Comparison of ENCODE assay signal across 10 cellular contexts in the genomic region with DNA sequence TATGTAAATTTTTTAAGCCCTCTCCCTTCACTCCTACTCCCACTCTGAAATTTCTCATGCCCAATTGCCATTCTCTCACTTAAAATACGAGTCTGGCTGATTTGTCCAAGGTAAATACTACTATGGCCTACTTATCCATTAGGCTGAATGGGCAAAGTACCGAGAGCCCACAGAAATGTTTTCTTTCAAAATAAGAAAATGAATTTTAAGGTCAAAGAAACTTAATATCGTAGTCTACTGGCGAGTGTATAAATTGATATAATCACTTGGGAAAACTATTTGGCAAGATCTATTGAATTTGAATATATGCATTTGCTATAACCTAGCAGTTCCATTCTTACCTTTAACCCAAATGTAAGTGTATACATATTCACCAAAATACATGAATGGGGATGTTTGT. TPM values are rescaled to one million over a fixed set of nuclear protein-coding genes. Genes with fewer than 3 reads are reported as not detected.
DNase-seq lines count a peak whose midpoint lies in the region; ATAC-seq and TF ChIP-seq lines count a peak whose summit lies in the region.
"Had no signal": no experiment of that assay in that cellular context is flagged by ENCODE, and none has a peak within 500 bp of the region (broad histone marks: within the 10 kb centered on the region; RNA-seq: fewer than 3 reads in every experiment).

No MANE protein-coding gene starts in this region.

- in situ Hi-C loops in GM23248 (cut with MboI), result no loop called here

- H3K9me3 ChIP-seq in GM23248 (ENCODE audit: low read depth) (no peaks in the 10 kb centered on the region), sigmoid colon (peaks cover 0 to 12% (median 8%) of the 10 kb centered on the region in 4 donors)

- H3K9me2 ChIP-seq in GM23248 (ENCODE audit: insufficient read depth), result no peaks in the 10 kb centered on the region

- H3K9ac ChIP-seq in GM23248, result no peak overlapping the region

- H3K79me2 ChIP-seq in GM23248 (ENCODE audit: insufficient read depth), result 0 out of 2 replicates have a peak, but pooled peaks cover 8% of the 10 kb centered on the region

- H3K27ac ChIP-seq in GM23248 (no peak overlapping the region), VCaP (peak overlapping the region; percentile 61; the same call in 1 of the 2 replicates), sigmoid colon (no peak overlapping the region), caudate nucleus (ENCODE audit: low read depth, low read length) (no peak overlapping the region)
- H3K27ac ChIP-seq: foreskin keratinocyte, SK-N-MC had no signal

- no peaks in the 10 kb centered on the region for H3F3A ChIP-seq in GM23248 (ENCODE audit: insufficient read depth)

- DNase-seq in GM23248 (no peak), fibroblast of pulmonary artery (ENCODE audit: low read depth) (no peak), sigmoid colon (no peak), caudate nucleus (lab: John Stamatoyannopoulos, UW) (no peak), putamen (ENCODE audit: low spot score) (no peak)

- no peaks in the 10 kb centered on the region for H3K4me1 ChIP-seq in GM23248 (ENCODE audit: insufficient read depth)
- peaks cover 0 to 13% (median 7%) of the 10 kb centered on the region in 4 donors for H3K4me1 ChIP-seq in sigmoid colon
- H3K4me1 ChIP-seq: foreskin keratinocyte had no signal

- ATAC-seq in HG03342 (IDR thresholded peaks at IDR 0.05; ENCODE audit: unreplicated experiment), result no peak
- no peak for ATAC-seq in GM18498 (IDR thresholded peaks at IDR 0.05; ENCODE audit: unreplicated experiment)

- H3K36me3 ChIP-seq in GM23248 (ENCODE audit: low read depth) (peaks cover 9% of the 10 kb centered on the region; the same call in 1 of the 2 replicates), sigmoid colon (peaks cover 0 to 16% (median 0%) of the 10 kb centered on the region in 4 donors)

- no peak for TF ChIP-seq EP300 in sigmoid colon (IDR thresholded peaks at IDR 0.05)

- intact Hi-C loops in sigmoid colon (cut with DNase I), result no loop called here

- H2AFZ ChIP-seq in GM23248, result peak overlapping the region; percentile 99

- no peaks in the 10 kb centered on the region for H4K20me1 ChIP-seq in GM23248 (ENCODE audit: insufficient read depth)

- no peak for TF ChIP-seq CTCF in VCaP (conservative IDR thresholded peaks at IDR 0.05)
- TF ChIP-seq CTCF in fibroblast of pulmonary artery (IDR thresholded peaks at IDR 0.05; ENCODE audit: low read length, missing control alignments), result no peak
- no peak for TF ChIP-seq CTCF in sigmoid colon (IDR thresholded peaks at IDR 0.05)

- H3K27me3 ChIP-seq in GM23248 (replicated peaks; ENCODE audit: insufficient read depth) (no peaks in the 10 kb centered on the region), sigmoid colon (no peaks in the 10 kb centered on the region)
- H3K27me3 ChIP-seq: foreskin keratinocyte had no signal

- 91% methylated on average over 4 of the region's 4 CpGs for WGBS in GM23248 (ENCODE audit: low coverage in 1 of 2, low lambda C conversion rate in 2 of 2, missing lambda C conversion rate in 2 of 2), 2 experiments
- 89 to 96% methylated on average over 4 of the region's 4 CpGs for WGBS in sigmoid colon, 2 donors

- TF ChIP-seq POLR2A in sigmoid colon (IDR thresholded peaks at IDR 0.05), result no peak

- H3K4me2 ChIP-seq in GM23248 (ENCODE audit: unreplicated experiment), result peak overlapping the region; percentile 87

- H3K4me3 ChIP-seq in GM23248, result peak overlapping the region; percentile 87
- H3K4me3 ChIP-seq in fibroblast of pulmonary artery (replicated peaks; ENCODE audit: low read depth, low read length), result peak overlapping the region; percentile 75
- H3K4me3 ChIP-seq in sigmoid colon, result peak overlapping the region in 3 of 4 donors; percentile 44 to 51 (median 46)
- H3K4me3 ChIP-seq: SK-N-MC had no signal

RNA-seq across cellular contexts. Expression of a gene that starts 18.6 kb away (rescaled TPM):
- total RNA-seq in GM23248 (2014; rRNA removed; shearing (Covaris generic)), result 4.2 and 4.5 TPM in 2 replicates
- polyA plus RNA-seq in GM23248 (2016; fragmentation: Nextera tagmentation; extraction: Ambion mirVana) (4.2 and 6.0 TPM in 2 replicates), sigmoid colon (1 to 10 TPM in 1 of 3 donors, under 1 TPM in 2; 0.60 to 2.6 (median 0.69) TPM)
- total RNA-seq in sigmoid colon, result 1 to 10 TPM; 3.0 to 4.1 (median 3.5) TPM

RNA-seq across cellular contexts. Expression of a gene that starts 32.7 kb away (rescaled TPM):
- 8.9 and 13.0 TPM in 2 replicates for total RNA-seq in GM23248 (2014; rRNA removed; shearing (Covaris generic))
- 7.7 and 8.5 TPM in 2 replicates for polyA plus RNA-seq in GM23248 (2016; fragmentation: Nextera tagmentation; extraction: Ambion mirVana)
- total RNA-seq in sigmoid colon, result 10 to 100 TPM in 3 of 4 donors, 1 to 10 TPM in 1; 5.5 to 18.2 (median 13.2) TPM
- 1 to 10 TPM; 2.4 to 6.4 (median 4.6) TPM for polyA plus RNA-seq in sigmoid colon

RNA-seq across cellular contexts. Expression of a gene that starts 48.6 kb away (rescaled TPM):
- 3.8 and 7.8 TPM in 2 replicates for total RNA-seq in GM23248 (2014; rRNA removed; shearing (Covaris generic))
- polyA plus RNA-seq in GM23248 (2016; fragmentation: Nextera tagmentation; extraction: Ambion mirVana), result 1.6 and 1.9 TPM in 2 replicates
- total RNA-seq in sigmoid colon, result 1 to 10 TPM; 2.9 to 6.8 (median 4.8) TPM
- 1 to 10 TPM in 1 of 3 donors, under 1 TPM in 1, not detected in 1; 0.60 to 1.7 TPM for polyA plus RNA-seq in sigmoid colon
